1 cellular context compared by ENCODE assay signal in genomic region chr20:51750770-51751388, GRCh38.
TF ChIP-seq lines count a peak whose summit lies in the region.

No MANE protein-coding gene starts in this region.

TF ChIP-seq in GM12878, 131 proteins besides CTCF, POLR2A, EP300 and RAD21:
- no peak for TF ChIP-seq WRNIP1 (IDR thresholded peaks at IDR 0.05; ENCODE audit: borderline replicate concordance, low read depth, low read length)
- peak; percentile 30; the same call in 1 of the 2 replicates for TF ChIP-seq NFXL1 (IDR thresholded peaks at IDR 0.05; ENCODE audit: borderline replicate concordance)
